In the genomic region with DNA sequence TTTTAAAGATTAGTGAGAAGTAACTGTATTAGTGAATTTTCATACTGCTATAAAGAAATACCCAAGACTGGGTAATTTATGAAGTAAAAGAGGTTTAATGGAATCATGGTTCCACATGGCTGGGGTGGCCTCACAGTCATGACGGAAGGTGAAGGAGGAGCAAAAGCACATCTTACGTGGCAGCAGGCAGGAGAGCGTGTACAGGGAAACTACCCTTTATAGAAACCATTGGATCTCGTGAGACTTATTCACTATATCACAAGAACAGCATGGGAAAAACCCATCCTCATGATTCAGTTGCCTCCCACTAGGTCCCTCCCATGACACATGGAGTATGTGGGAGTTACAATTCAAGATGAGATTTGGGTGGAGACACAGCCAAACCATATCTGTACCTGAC, we compare ENCODE assay signal across 28 cellular contexts.
"Had no signal": no experiment of that assay in that cellular context is flagged by ENCODE, and none has a peak within 500 bp of the region (broad histone marks: within the 10 kb centered on the region; RNA-seq: fewer than 3 reads in every experiment).

No MANE protein-coding gene starts in this region.

- H3K27me3 Mint-ChIP-seq: dendritic cell treated with granulocyte-macrophage colony-stimulating factor and Interleukin-4, amounts not matched to agents 40 ng/mL and 50 ng/mL, for 4 days had no signal

- H3K27ac ChIP-seq: colonic mucosa, esophagus muscularis mucosa, foreskin keratinocyte, gastroesophageal sphincter, heart left ventricle, hepatocyte, prostate gland, right atrium auricular region, suprapubic skin, transverse colon, upper lobe of right lung, uterus had no signal

- ATAC-seq: foreskin keratinocyte; gastroesophageal sphincter; heart left ventricle; left lobe of liver; naive thymus-derived CD8-positive, alpha-beta T cell; sciatic nerve; upper lobe of right lung had no signal

- H3K4me1 ChIP-seq: colonic mucosa, esophagus muscularis mucosa, foreskin keratinocyte, gastroesophageal sphincter, heart left ventricle, prostate gland, right atrium auricular region, suprapubic skin, transverse colon, upper lobe of right lung, uterus had no signal

- H2AFZ ChIP-seq: hepatocyte had no signal

- H3K27ac Mint-ChIP-seq: dendritic cell treated with granulocyte-macrophage colony-stimulating factor and Interleukin-4, amounts not matched to agents 40 ng/mL and 50 ng/mL, for 4 days; naive thymus-derived CD8-positive, alpha-beta T cell; nephron progenitor cell had no signal

- H3K9me3 ChIP-seq: colonic mucosa, esophagus muscularis mucosa, gastroesophageal sphincter, heart left ventricle, prostate gland, right atrium auricular region, suprapubic skin, transverse colon, upper lobe of right lung, uterus had no signal

- H3K27me3 ChIP-seq: colonic mucosa, esophagus muscularis mucosa, foreskin keratinocyte, gastroesophageal sphincter, heart left ventricle, hepatocyte, right atrium auricular region, suprapubic skin, transverse colon, upper lobe of right lung, uterus had no signal

- H3K4me2 ChIP-seq: hepatocyte, smooth muscle cell had no signal

- H3K4me3 ChIP-seq: colonic mucosa, esophagus muscularis mucosa, gastroesophageal sphincter, heart left ventricle, hepatocyte, lung, prostate gland, right atrium auricular region, smooth muscle cell, suprapubic skin, transverse colon, upper lobe of right lung, uterus had no signal

- H3K79me2 ChIP-seq: hepatocyte had no signal

- H3K4me1 Mint-ChIP-seq: naive thymus-derived CD8-positive, alpha-beta T cell had no signal

- H3K36me3 ChIP-seq: colonic mucosa, esophagus muscularis mucosa, gastroesophageal sphincter, heart left ventricle, prostate gland, right atrium auricular region, suprapubic skin, transverse colon, upper lobe of right lung, uterus had no signal

- H3K9me3 Mint-ChIP-seq: dendritic cell treated with granulocyte-macrophage colony-stimulating factor and Interleukin-4, amounts not matched to agents 40 ng/mL and 50 ng/mL, for 4 days; naive thymus-derived CD8-positive, alpha-beta T cell; nephron progenitor cell had no signal

- H3K36me3 Mint-ChIP-seq: naive thymus-derived CD8-positive, alpha-beta T cell had no signal

- DNase-seq: colonic mucosa; effector memory CD4-positive, alpha-beta T cell; foreskin keratinocyte; heart left ventricle; kidney; mesendoderm; midbrain; naive thymus-derived CD8-positive, alpha-beta T cell; nephron progenitor cell; nucleus accumbens; stimulated activated CD4-positive, alpha-beta T cell treated with anti-CD3 and anti-CD28 coated beads, Interleukin-12 subunit alpha, Interleukin-12 subunit beta, amount 100 ng/mL, for 4 hours; stimulated activated CD4-positive, alpha-beta T cell treated with anti-CD3 and anti-CD28 coated beads, Interleukin-1b, Interleukin-23, amount 100 ng/mL, for 48 hours; stimulated activated CD4-positive, alpha-beta T cell treated with anti-CD3 and anti-CD28 coated beads, Interleukin-4, amount 100 ng/mL, for 4 hours; stimulated activated naive CD4-positive, alpha-beta T cell treated with Interleukin-2 at 50 U/mL for 16 hours; transverse colon; upper lobe of right lung; uterus had no signal

- H3K4me3 Mint-ChIP-seq: dendritic cell treated with granulocyte-macrophage colony-stimulating factor and Interleukin-4, amounts not matched to agents 40 ng/mL and 50 ng/mL, for 4 days; naive thymus-derived CD8-positive, alpha-beta T cell; nephron progenitor cell had no signal
